Comparison of ENCODE assay signal across 8 cellular contexts in genomic region chr13:52235900-52236595, GRCh38.
A peak's percentile ranks its signal among the peaks of the same experiment; 100 is the strongest.
DNase-seq lines count a peak whose midpoint lies in the region; ATAC-seq and TF ChIP-seq lines count a peak whose summit lies in the region.
"Not testable (repeated sequence)": the region's sequence is repeated elsewhere in the genome, so short reads cannot be mapped to it uniquely, and the experiment has no call there.

No MANE protein-coding gene starts in this region.

- peak overlapping the region; percentile 21 for H3K4me2 ChIP-seq in osteoblast (ENCODE audit: insufficient read depth, low read length)

- TF ChIP-seq CTCF in GM13976 (IDR thresholded peaks at IDR 0.05; ENCODE audit: borderline replicate concordance, control extremely low read depth, extremely low read depth, insufficient read depth, missing control alignments) (peak; percentile 68), glutamatergic neuron (IDR thresholded peaks at IDR 0.05; ENCODE audit: partially characterized antibody, unreplicated experiment) (peak; percentile 68), osteoblast (IDR thresholded peaks at IDR 0.05; ENCODE audit: extremely low read depth, low read depth, low read length) (peak; percentile 46), upper lobe of right lung (IDR thresholded peaks at IDR 0.05) (peak; percentile 68)

- H3K4me1 ChIP-seq in osteoblast (ENCODE audit: insufficient read depth, low read length); upper lobe of right lung: not testable (repeated sequence)

- H3K36me3 Mint-ChIP-seq in glutamatergic neuron (ENCODE audit: unreplicated experiment), result not testable (repeated sequence)

- H3K4me3 Mint-ChIP-seq in glutamatergic neuron (ENCODE audit: unreplicated experiment), result not testable (repeated sequence)

- in situ Hi-C loops in GM13976 (cut with MboI; ENCODE audit: low sequenced_read_pairs, unreplicated experiment), result not testable (repeated sequence)

- H3K79me2 ChIP-seq in osteoblast (ENCODE audit: insufficient read depth, low read length), result not testable (repeated sequence)

- ATAC-seq in HG02840 (IDR thresholded peaks at IDR 0.05; ENCODE audit: low FRiP score, unreplicated experiment) (peak; percentile 83), upper lobe of right lung (peak; percentile 95)

- H3K36me3 ChIP-seq in osteoblast (ENCODE audit: insufficient read depth, low read length); upper lobe of right lung: not testable (repeated sequence)

- H2AFZ ChIP-seq in osteoblast (ENCODE audit: low read length), result not testable (repeated sequence)

- intact Hi-C loops in upper lobe of right lung (cut with DNase I), result not testable (repeated sequence)

- H3K27me3 Mint-ChIP-seq in glutamatergic neuron (ENCODE audit: unreplicated experiment), result not testable (repeated sequence)

- not testable (repeated sequence) for H3K4me1 Mint-ChIP-seq in glutamatergic neuron (ENCODE audit: low read depth, unreplicated experiment)

- not testable (repeated sequence) for H3K27me3 ChIP-seq in osteoblast (ENCODE audit: insufficient read depth, low read length); upper lobe of right lung

- H3K9me3 Mint-ChIP-seq in glutamatergic neuron (ENCODE audit: unreplicated experiment), result not testable (repeated sequence)

- not testable (repeated sequence) for H3K27ac Mint-ChIP-seq in glutamatergic neuron (ENCODE audit: unreplicated experiment)

- not testable (repeated sequence) for H4K20me1 ChIP-seq in osteoblast (ENCODE audit: insufficient read depth, low read length)

- H3K4me3 ChIP-seq in osteoblast (ENCODE audit: insufficient read depth, low read length); upper lobe of right lung: not testable (repeated sequence)

- H3K9me3 ChIP-seq in osteoblast (ENCODE audit: low read depth, low read length); upper lobe of right lung: not testable (repeated sequence)

- not testable (repeated sequence) for DNase-seq in GM13976 (ENCODE audit: low spot score); osteoblast (ENCODE audit: insufficient read length, low spot score, missing footprints); upper lobe of right lung
- DNase-seq in NCI-H1105 treated with DMSO at 0.1 percent for 48 hours (lab: John Stamatoyannopoulos, UW), result peak; percentile 52
- DNase-seq in SK-N-DZ (ENCODE audit: low spot score), result peak; percentile 76
- peak; percentile 28 for DNase-seq in activated naive CD4-positive, alpha-beta T cell treated with anti-CD3 and anti-CD28 coated beads, Interleukin-2, amount 50 U/mL, for 16 hours
- peak; percentile 38 for DNase-seq in glutamatergic neuron

- not testable (repeated sequence) for H3K27ac ChIP-seq in osteoblast (ENCODE audit: low read depth, low read length); upper lobe of right lung
